ENCODE assay signal across 1 cellular context in genomic region chr6:36598739-36599318, GRCh38.
TF ChIP-seq lines count a peak whose summit lies in the region.

No MANE protein-coding gene starts in this region.

TF ChIP-seq in GM12878, 131 proteins besides CTCF, POLR2A, EP300 and RAD21:
- TF ChIP-seq POLR2AphosphoS5 (IDR thresholded peaks at IDR 0.05; ENCODE audit: low read length) (peak; percentile 62), CEBPZ (IDR thresholded peaks at IDR 0.05; ENCODE audit: low read depth, low read length) (no peak), REST (IDR thresholded peaks at IDR 0.05; ENCODE audit: low read depth, low read length) (no peak), CHD4 (IDR thresholded peaks at IDR 0.05) (no peak), IRF3 (IDR thresholded peaks at IDR 0.05) (no peak), KAT2A (conservative IDR thresholded peaks at IDR 0.05; ENCODE audit: control insufficient read depth, low read depth, low read length) (no peak), SMARCA5 (IDR thresholded peaks at IDR 0.05) (no peak), PBX3 (IDR thresholded peaks at IDR 0.05; ENCODE audit: insufficient replicate concordance, low read depth, low read length) (no peak), ZBED1 (IDR thresholded peaks at IDR 0.05; ENCODE audit: borderline replicate concordance) (peak; percentile 15; the same call in 1 of the 2 replicates)
